ENCODE assay signal across 15 cellular contexts in the genomic region with DNA sequence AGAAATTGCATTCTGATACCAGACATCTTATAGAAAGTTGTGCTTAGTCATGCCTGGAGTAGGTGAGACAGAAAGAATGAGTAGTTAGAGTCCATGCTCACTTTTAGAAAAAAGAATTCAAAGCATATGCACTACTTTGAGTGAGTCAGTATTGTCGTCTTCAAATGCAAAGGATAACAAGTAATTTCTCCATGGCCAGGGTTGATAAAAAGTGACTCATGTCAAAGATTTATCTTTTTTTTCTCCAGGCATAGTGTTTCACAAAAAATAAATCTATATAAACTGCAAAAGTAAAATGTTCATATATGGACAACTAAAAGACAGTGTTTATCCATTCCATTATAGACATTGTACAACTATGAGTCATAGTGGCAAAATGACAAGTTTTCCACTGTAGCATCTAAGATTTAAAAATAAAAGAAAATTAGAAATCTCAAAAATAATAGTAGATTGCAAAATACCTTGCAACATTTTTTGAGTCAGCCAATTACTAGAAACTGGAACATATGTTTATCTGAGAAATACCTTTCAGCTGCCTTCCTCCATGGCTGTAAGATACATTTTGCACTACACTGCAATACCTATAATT.
DNase-seq lines count a peak whose midpoint lies in the region; ATAC-seq, FAIRE-seq and TF ChIP-seq lines count a peak whose summit lies in the region.
"Had no signal": no experiment of that assay in that cellular context is flagged by ENCODE, and none has a peak within 500 bp of the region (broad histone marks: within the 10 kb centered on the region; RNA-seq: fewer than 3 reads in every experiment).

No MANE protein-coding gene starts in this region.

- H3K4me1 Mint-ChIP-seq in natural killer cell, result no peaks in the 10 kb centered on the region
- H3K4me1 Mint-ChIP-seq: activated naive CD4-positive, alpha-beta T cell treated with anti-CD3 and anti-CD28 coated beads, Interleukin-2, amount 50 U/mL, for 24 hours had no signal

- H2AFZ ChIP-seq in mesenchymal stem cell (ENCODE audit: low read depth, low read length), result no peak overlapping the region

- no peak overlapping the region for H2BK15ac ChIP-seq in mesenchymal stem cell (ENCODE audit: low read depth, poor library complexity, severe bottlenecking)

- H2BK5ac ChIP-seq in mesenchymal stem cell (ENCODE audit: low read depth, low read length, poor library complexity, severe bottlenecking), result no peak overlapping the region

- H3K27ac Mint-ChIP-seq in natural killer cell, result no peak overlapping the region
- H3K27ac Mint-ChIP-seq: activated naive CD4-positive, alpha-beta T cell treated with anti-CD3 and anti-CD28 coated beads, Interleukin-2, amount 50 U/mL, for 24 hours had no signal

- H3K27me3 Mint-ChIP-seq in natural killer cell (ENCODE audit: low read depth in 2 of 2), result no peaks in the 10 kb centered on the region
- H3K27me3 Mint-ChIP-seq: activated naive CD4-positive, alpha-beta T cell treated with anti-CD3 and anti-CD28 coated beads, Interleukin-2, amount 50 U/mL, for 24 hours had no signal

- ATAC-seq in HG03097 (IDR thresholded peaks at IDR 0.05; ENCODE audit: low FRiP score, unreplicated experiment) (no peak), natural killer cell (no peak), Right ventricle myocardium superior (ENCODE audit: poor library complexity) (no peak)
- ATAC-seq: heart right ventricle had no signal

- intact Hi-C loops in natural killer cell (cut with micrococcal nuclease), result no loop called here
- intact Hi-C loops in Right ventricle myocardium superior (cut with DNase I), result no loop called here

- TF ChIP-seq CTCF in AG09309 (IDR thresholded peaks at IDR 0.05; ENCODE audit: control insufficient read depth, insufficient read depth, low read depth, low read length, missing control alignments) (no peak), bronchial epithelial cell (IDR thresholded peaks at IDR 0.05; ENCODE audit: insufficient read depth, low read length, severe bottlenecking) (no peak), natural killer cell (IDR thresholded peaks at IDR 0.05) (no peak)

- 0% methylated on average over 1 of the region's 1 CpG for WGBS in mesenchymal stem cell

- H2BK12ac ChIP-seq in mesenchymal stem cell (ENCODE audit: low read length in 2 of 2), result no peak overlapping the region

- H3K4me3 ChIP-seq in AG09309 (ENCODE audit: control insufficient read depth, low read depth, low read length), result no peak overlapping the region
- no peak overlapping the region for H3K4me3 ChIP-seq in bronchial epithelial cell (ENCODE audit: low read depth, low read length)
- H3K4me3 ChIP-seq in mesenchymal stem cell (ENCODE audit: insufficient read depth in 1 of 2, low read depth in 1 of 2, low read length in 2 of 2), result peak overlapping the region in 1 of 2 experiments; percentile 0
- no peak overlapping the region for H3K4me3 ChIP-seq in MG63
- H3K4me3 ChIP-seq: heart right ventricle had no signal

- H4K8ac ChIP-seq in mesenchymal stem cell (ENCODE audit: low read length), result no peak overlapping the region

- DNase-seq in AG09309 (ENCODE audit: low read depth) (peak; percentile 79), NCI-H2227 (lab: John Stamatoyannopoulos, UW; ENCODE audit: unreplicated experiment) (peak; percentile 12), bronchial epithelial cell (ENCODE audit: low read depth) (peak; percentile 91), mesenchymal stem cell (peak; percentile 82), natural killer cell (no peak), Right ventricle myocardium superior (no peak), MG63 (no peak)
- DNase-seq: dermis blood vessel endothelial cell, heart right ventricle, NCI-H345, SHP77 had no signal

- no peak for FAIRE-seq in bronchial epithelial cell (lab: Jason Lieb, UNC)
- FAIRE-seq: TTC549 had no signal

- peaks cover 7 to 15% of the 10 kb centered on the region in 2 donors for H3K9me3 Mint-ChIP-seq in natural killer cell
- H3K9me3 Mint-ChIP-seq: activated naive CD4-positive, alpha-beta T cell treated with anti-CD3 and anti-CD28 coated beads, Interleukin-2, amount 50 U/mL, for 24 hours had no signal

- H3K79me1 ChIP-seq in mesenchymal stem cell (replicated peaks; ENCODE audit: low read length, poor library complexity, severe bottlenecking), result no peaks in the 10 kb centered on the region

- no peak overlapping the region for H2BK120ac ChIP-seq in mesenchymal stem cell (ENCODE audit: low read depth, low read length)

- no peak overlapping the region for H3K14ac ChIP-seq in mesenchymal stem cell (ENCODE audit: low read length in 2 of 2)

- no peaks in the 10 kb centered on the region for H3K27me3 ChIP-seq in bronchial epithelial cell (ENCODE audit: control insufficient read depth, insufficient read depth, low read length)
- H3K27me3 ChIP-seq in mesenchymal stem cell (ENCODE audit: control insufficient read depth in 1 of 2, insufficient read depth in 1 of 2, low read length in 2 of 2), result no peaks in the 10 kb centered on the region
- H3K27me3 ChIP-seq in MG63, result no peaks in the 10 kb centered on the region
- H3K27me3 ChIP-seq: heart right ventricle, neutrophil had no signal

- H3K4ac ChIP-seq in mesenchymal stem cell (ENCODE audit: low read depth in 1 of 2, low read length in 2 of 2), result no peak overlapping the region

- no peak overlapping the region for H3K4me3 Mint-ChIP-seq in natural killer cell
- H3K4me3 Mint-ChIP-seq: activated naive CD4-positive, alpha-beta T cell treated with anti-CD3 and anti-CD28 coated beads, Interleukin-2, amount 50 U/mL, for 24 hours had no signal

- H3K9me3 ChIP-seq in mesenchymal stem cell (ENCODE audit: control insufficient read depth, low read length) (no peaks in the 10 kb centered on the region), MG63 (no peaks in the 10 kb centered on the region)
- H3K9me3 ChIP-seq: heart right ventricle, neutrophil had no signal

- no peak overlapping the region for H3K23ac ChIP-seq in mesenchymal stem cell (ENCODE audit: low read length in 2 of 2)

- no peak overlapping the region for H3K4me2 ChIP-seq in mesenchymal stem cell (ENCODE audit: low read length, poor library complexity, severe bottlenecking)

- no peaks in the 10 kb centered on the region for H3K36me3 Mint-ChIP-seq in natural killer cell
- H3K36me3 Mint-ChIP-seq: activated naive CD4-positive, alpha-beta T cell treated with anti-CD3 and anti-CD28 coated beads, Interleukin-2, amount 50 U/mL, for 24 hours had no signal

- H3K18ac ChIP-seq in mesenchymal stem cell (ENCODE audit: low read depth in 1 of 2, low read length in 2 of 2), result no peak overlapping the region

- no peak overlapping the region for H3K27ac ChIP-seq in mesenchymal stem cell (ENCODE audit: low read length, poor library complexity, severe bottlenecking)
- H3K27ac ChIP-seq: heart right ventricle, neutrophil had no signal

- no peaks in the 10 kb centered on the region for H3K4me1 ChIP-seq in mesenchymal stem cell (ENCODE audit: control insufficient read depth, insufficient read depth, low read depth, low read length)
- H3K4me1 ChIP-seq: heart right ventricle had no signal

- H3K9ac ChIP-seq in mesenchymal stem cell (ENCODE audit: low read length), result peak overlapping the region; percentile 1

- H3K36me3 ChIP-seq in bronchial epithelial cell (ENCODE audit: control insufficient read depth, insufficient read depth, low read length), result no peaks in the 10 kb centered on the region
- H3K36me3 ChIP-seq in mesenchymal stem cell (ENCODE audit: control insufficient read depth in 1 of 2, insufficient read depth in 2 of 2, low read depth in 1 of 2, low read length in 2 of 2), result no peaks in the 10 kb centered on the region
- no peaks in the 10 kb centered on the region for H3K36me3 ChIP-seq in MG63
- H3K36me3 ChIP-seq: heart right ventricle, neutrophil had no signal

- H4K91ac ChIP-seq in mesenchymal stem cell (ENCODE audit: low read length), result no peak overlapping the region

- no peak overlapping the region for H2AK5ac ChIP-seq in mesenchymal stem cell (ENCODE audit: low read length, severe bottlenecking)

Comparison
In these comparisons a context has a peak if more than half of its experiments do, and no peak if none do; other contexts are left out.
1. DNase-seq: peak in AG09309 (single experiment), NCI-H2227 (single experiment), bronchial epithelial cell (single experiment) and mesenchymal stem cell (single experiment); none in natural killer cell (single experiment), Right ventricle myocardium superior (single experiment) and MG63 (single experiment).